In genomic region chr19:1251233-1251502, GRCh38 we compare ENCODE assay signal across 8 cellular contexts. TPM values are rescaled to one million over a fixed set of nuclear protein-coding genes. Genes with fewer than 3 reads are reported as not detected.
DNase-seq lines count a peak whose midpoint lies in the region; ATAC-seq and TF ChIP-seq lines count a peak whose summit lies in the region.

No MANE protein-coding gene starts in this region.

- H3K36me3 ChIP-seq in breast epithelium: peaks cover 11% of the 10 kb centered on the region
- peaks cover 9 to 51% of the 10 kb centered on the region in 2 donors for H3K36me3 ChIP-seq in left lung
- peaks cover 22% of the 10 kb centered on the region for H3K36me3 ChIP-seq in thoracic aorta

- H3K4me3 ChIP-seq in breast epithelium (peak overlapping the region; percentile 83 to 97 (median 94)), left lung (peak overlapping the region; percentile 78 to 99), thoracic aorta (peak overlapping the region; percentile 99)

- DNase-seq in DMS79 (lab: John Stamatoyannopoulos, UW) (peak; percentile 52), DMS79 treated with DMSO at 0.1 percent for 48 hours (lab: John Stamatoyannopoulos, UW) (no peak), NCI-H2171 (lab: John Stamatoyannopoulos, UW) (peak; percentile 43), breast epithelium (ENCODE audit: low spot score in 2 of 2) (no peak), left lung (peak in 1 of 2 donors; percentile 95), thoracic aorta (ENCODE audit: low spot score) (no peak), cortex of kidney (lab: John Stamatoyannopoulos, UW) (no peak)

- TF ChIP-seq POLR2A in breast epithelium (IDR thresholded peaks at IDR 0.05): no peak

- H3K27ac ChIP-seq in breast epithelium (peak overlapping the region; percentile 99), left lung (peak overlapping the region; percentile 97 to 99), thoracic aorta (peak overlapping the region; percentile 99)

- TF ChIP-seq CTCF in breast epithelium (IDR thresholded peaks at IDR 0.05) (no peak), left lung (IDR thresholded peaks at IDR 0.05) (no peak), thoracic aorta (IDR thresholded peaks at IDR 0.05) (no peak)

- ATAC-seq in left lung (peak; percentile 1), thoracic aorta (ENCODE audit: insufficient number of reproducible peaks, low FRiP score, low read depth) (no peak), GM18907 (IDR thresholded peaks at IDR 0.05; ENCODE audit: unreplicated experiment) (no peak)

- intact Hi-C loops in breast epithelium (cut with DNase I; ENCODE audit: low total_unique reads): no loop called here
- intact Hi-C loops in left lung (cut with DNase I): no loop called here

- H3K4me1 ChIP-seq in breast epithelium (peaks cover 19 to 20% of the 10 kb centered on the region in 2 donors), left lung (peaks cover 15 to 57% of the 10 kb centered on the region in 2 donors), thoracic aorta (ENCODE audit: control insufficient read depth in 1 of 2, low read depth in 2 of 2) (peaks cover 27 to 50% of the 10 kb centered on the region in 2 donors)

- no peaks in the 10 kb centered on the region for H3K27me3 ChIP-seq in breast epithelium
- no peaks in the 10 kb centered on the region for H3K27me3 ChIP-seq in left lung
- no peaks in the 10 kb centered on the region for H3K27me3 ChIP-seq in thoracic aorta (replicated peaks; ENCODE audit: insufficient read depth)

- H3K9me3 ChIP-seq in breast epithelium (no peaks in the 10 kb centered on the region), left lung (no peaks in the 10 kb centered on the region), thoracic aorta (no peaks in the 10 kb centered on the region)

RNA-seq across cellular contexts. Expression of gene MIDN, which starts 2.8 kb away (rescaled TPM):
- 10 to 100 TPM; 13.8 to 28.5 (median 22.4) TPM for total RNA-seq in breast epithelium
- total RNA-seq in left lung: 100 to 1,000 TPM in 1 of 2 donors, 10 to 100 TPM in 1; 87.4 to 115 TPM
- total RNA-seq in thoracic aorta: 100 to 1,000 TPM in 1 of 2 donors, 10 to 100 TPM in 1; 80.1 to 124 TPM

RNA-seq across cellular contexts. Expression of gene ATP5F1D, which starts 9.6 kb away (rescaled TPM):
- total RNA-seq in breast epithelium (10 to 100 TPM; 47.6 to 64.9 (median 61.3) TPM), left lung (100 to 1,000 TPM; 139 to 161 TPM), thoracic aorta (10 to 100 TPM; 40.4 to 45.1 TPM)

RNA-seq across cellular contexts. Expression of gene CBARP, which starts 13.4 kb away (rescaled TPM):
- total RNA-seq in breast epithelium: 1 to 10 TPM in 1 of 3 donors, under 1 TPM in 1, not detected in 1; 0.98 to 4.8 TPM
- total RNA-seq in left lung: 1 to 10 TPM in 1 of 2 donors, under 1 TPM in 1; 0.55 to 1.5 TPM
- total RNA-seq in thoracic aorta: 1 to 10 TPM in 1 of 2 donors, under 1 TPM in 1; 0.27 to 1.9 TPM

RNA-seq across cellular contexts. Expression of gene CIRBP, which starts 18.0 kb away (rescaled TPM):
- 100 to 1,000 TPM; 458 to 758 (median 656) TPM for total RNA-seq in breast epithelium
- total RNA-seq in left lung: 100 to 1,000 TPM; 220 to 235 TPM
- total RNA-seq in thoracic aorta: 100 to 1,000 TPM; 492 to 644 TPM

RNA-seq across cellular contexts. Expression of gene FAM174C, which starts 24.2 kb away (rescaled TPM):
- total RNA-seq in breast epithelium (10 to 100 TPM; 43.9 to 60.6 (median 53.1) TPM), left lung (10 to 100 TPM; 48.0 to 58.7 TPM), thoracic aorta (10 to 100 TPM; 18.8 to 40.8 TPM)

Comparison
In these comparisons a context has a peak if more than half of its experiments do, and no peak if none do; other contexts are left out.
1. DNase-seq: peak in DMS79 (single experiment) and NCI-H2171 (single experiment); none in DMS79 treated with DMSO at 0.1 percent for 48 hours (single experiment), breast epithelium (0 of 2), thoracic aorta (single experiment) and cortex of kidney (single experiment).
2. Peak in every context shown above with its lines, with median percentiles within 50 percentile points of each other: H3K27ac ChIP-seq and H3K4me3 ChIP-seq.